Comparison of ENCODE assay signal across 26 cellular contexts in genomic region chr7:116273283-116273917, GRCh38.
DNase-seq lines count a peak whose midpoint lies in the region; ATAC-seq, FAIRE-seq and TF ChIP-seq lines count a peak whose summit lies in the region.
"Had no signal": no experiment of that assay in that cellular context is flagged by ENCODE, and none has a peak within 500 bp of the region (broad histone marks: within the 10 kb centered on the region; RNA-seq: fewer than 3 reads in every experiment).

No MANE protein-coding gene starts in this region.

- H3K36me3 ChIP-seq in endodermal cell (ENCODE audit: control insufficient read depth, insufficient read depth, low read length): no peaks in the 10 kb centered on the region
- H3K36me3 ChIP-seq in muscle layer of colon (ENCODE audit: insufficient read depth, low read length): no peaks in the 10 kb centered on the region
- H3K36me3 ChIP-seq in left ventricle myocardium inferior: no peaks in the 10 kb centered on the region
- H3K36me3 ChIP-seq: heart right ventricle, SJCRH30, stomach had no signal

- H3K9ac ChIP-seq in endodermal cell (ENCODE audit: extremely low read depth, low read length, poor library complexity, severe bottlenecking) (no peak overlapping the region), muscle layer of colon (ENCODE audit: low read length) (no peak overlapping the region)
- H3K9ac ChIP-seq: KMS-11, parathyroid adenoma had no signal

- H3K4me3 ChIP-seq in A549 (no peak overlapping the region), endodermal cell (ENCODE audit: low read length) (peak overlapping the region; percentile 25), muscle layer of colon (ENCODE audit: low read depth in 1 of 2, low read length in 2 of 2) (no peak overlapping the region), left ventricle myocardium inferior (no peak overlapping the region)
- H3K4me3 ChIP-seq: heart right ventricle, lung, SJCRH30, stomach had no signal

- peak; percentile 24 to 91 for DNase-seq in A549 (ENCODE audit: low read depth in 1 of 2, low spot score in 1 of 2)
- DNase-seq in HFFc6: no peak
- DNase-seq in endodermal cell: no peak
- no peak for DNase-seq in GM19239 (ENCODE audit: insufficient read length, low spot score)
- DNase-seq in left ventricle myocardium inferior: no peak
- DNase-seq in activated naive CD4-positive, alpha-beta T cell treated with anti-CD3 and anti-CD28 coated beads, Interleukin-2, amount 10 ng/mL, durations not matched to agents 7 days and 5 days: no peak
- no peak for DNase-seq in COLO829 (ENCODE audit: low spot score)
- DNase-seq: activated CD4-positive, alpha-beta memory T cell treated with anti-CD3 and anti-CD28 coated beads for 36 hours; activated naive CD4-positive, alpha-beta T cell treated with Interleukin-2 at 50 U/mL for 16 hours; activated T-cell treated with anti-CD3 and anti-CD28 coated beads, Interleukin-2, amount 50 U/mL, for 1 hour; DMS153; effector CD8-positive, alpha-beta T cell; heart right ventricle; natural killer cell; NCI-H1092 treated with DMSO at 0.1 percent for 48 hours; NCI-H510A treated with DMSO at 0.1 percent for 48 hours; SJCRH30; stimulated activated CD4-positive, alpha-beta T cell treated with anti-CD3 and anti-CD28 coated beads, Interleukin-2, amount 100 ng/mL, for 48 hours; stomach; T-helper 2 cell had no signal

- intact Hi-C loops in left ventricle myocardium inferior (cut with micrococcal nuclease): no loop called here

- TF ChIP-seq CTCF in A549 (IDR thresholded peaks at IDR 0.05) (no peak), HFFc6 (IDR thresholded peaks at IDR 0.05) (no peak), endodermal cell (conservative IDR thresholded peaks at IDR 0.05) (no peak), left ventricle myocardium inferior (IDR thresholded peaks at IDR 0.05; ENCODE audit: borderline replicate concordance) (no peak)

- H3K4me1 Mint-ChIP-seq in HFFc6 (ENCODE audit: low read depth): peaks cover 86% of the 10 kb centered on the region
- H3K4me1 Mint-ChIP-seq in endodermal cell: peaks cover 23% of the 10 kb centered on the region
- H3K4me1 Mint-ChIP-seq in activated naive CD4-positive, alpha-beta T cell treated with anti-CD3 and anti-CD28 coated beads, Interleukin-2, amount 10 ng/mL, durations not matched to agents 7 days and 5 days: no peaks in the 10 kb centered on the region
- H3K4me1 Mint-ChIP-seq: natural killer cell had no signal

- ATAC-seq in A549: peak; percentile 62 to 81; a peak in 5 of 6 replicates
- ATAC-seq: heart right ventricle, natural killer cell had no signal

- no peaks in the 10 kb centered on the region for H3K9me3 Mint-ChIP-seq in HFFc6
- H3K9me3 Mint-ChIP-seq in endodermal cell: no peaks in the 10 kb centered on the region
- no peaks in the 10 kb centered on the region for H3K9me3 Mint-ChIP-seq in activated naive CD4-positive, alpha-beta T cell treated with anti-CD3 and anti-CD28 coated beads, Interleukin-2, amount 10 ng/mL, durations not matched to agents 7 days and 5 days
- H3K9me3 Mint-ChIP-seq: activated CD4-positive, alpha-beta memory T cell treated with anti-CD3 and anti-CD28 coated beads for 36 hours; natural killer cell had no signal

- FAIRE-seq in A549 (lab: Jason Lieb, UNC): peak; percentile 92
- no peak for FAIRE-seq in GM19239 (lab: Jason Lieb, UNC)
- FAIRE-seq: GM12892 had no signal

- H3K4me3 Mint-ChIP-seq in HFFc6 (no peak overlapping the region; the same call in 1 of the 2 replicates), endodermal cell (no peak overlapping the region)
- no peak overlapping the region for H3K4me3 Mint-ChIP-seq in activated naive CD4-positive, alpha-beta T cell treated with anti-CD3 and anti-CD28 coated beads, Interleukin-2, amount 10 ng/mL, durations not matched to agents 7 days and 5 days
- H3K4me3 Mint-ChIP-seq: activated CD4-positive, alpha-beta memory T cell treated with anti-CD3 and anti-CD28 coated beads for 36 hours; natural killer cell had no signal

- H3K36me3 Mint-ChIP-seq in HFFc6 (ENCODE audit: low read depth) (peaks cover 26% of the 10 kb centered on the region), endodermal cell (ENCODE audit: low read depth) (no peaks in the 10 kb centered on the region)
- no peaks in the 10 kb centered on the region for H3K36me3 Mint-ChIP-seq in activated naive CD4-positive, alpha-beta T cell treated with anti-CD3 and anti-CD28 coated beads, Interleukin-2, amount 10 ng/mL, durations not matched to agents 7 days and 5 days
- H3K36me3 Mint-ChIP-seq: activated CD4-positive, alpha-beta memory T cell treated with anti-CD3 and anti-CD28 coated beads for 36 hours; natural killer cell had no signal

- CTCF ChIA-PET in A549 (lab: Yijun Ruan, JAX): interaction anchor here (1.2 to 3.9 kb wide), 4 partner anchors 14 to 316 kb away, joined by 5 to 22 read pairs (median 10); no protein-coding TSS in a partner anchor
- CTCF ChIA-PET in activated naive CD4-positive, alpha-beta T cell treated with anti-CD3 and anti-CD28 coated beads, Interleukin-2, amount 10 ng/mL, durations not matched to agents 7 days and 5 days (lab: Charles Lee): interaction anchor here (0.5 kb wide), 1 partner anchor 68 kb away, joined by 3 read pairs; no protein-coding TSS in a partner anchor

- H3K27ac Mint-ChIP-seq in HFFc6: peak overlapping the region; percentile 59
- peak overlapping the region; percentile 71 for H3K27ac Mint-ChIP-seq in endodermal cell
- no peak overlapping the region for H3K27ac Mint-ChIP-seq in activated naive CD4-positive, alpha-beta T cell treated with anti-CD3 and anti-CD28 coated beads, Interleukin-2, amount 10 ng/mL, durations not matched to agents 7 days and 5 days
- H3K27ac Mint-ChIP-seq: activated CD4-positive, alpha-beta memory T cell treated with anti-CD3 and anti-CD28 coated beads for 36 hours; natural killer cell had no signal

- no peaks in the 10 kb centered on the region for H3K27me3 Mint-ChIP-seq in HFFc6 (ENCODE audit: insufficient read depth)
- H3K27me3 Mint-ChIP-seq in endodermal cell (ENCODE audit: insufficient read depth): no peaks in the 10 kb centered on the region
- H3K27me3 Mint-ChIP-seq in activated naive CD4-positive, alpha-beta T cell treated with anti-CD3 and anti-CD28 coated beads, Interleukin-2, amount 10 ng/mL, durations not matched to agents 7 days and 5 days: peaks cover 16% of the 10 kb centered on the region

- peaks cover 61% of the 10 kb centered on the region for H3K4me1 ChIP-seq in A549
- no peaks in the 10 kb centered on the region for H3K4me1 ChIP-seq in endodermal cell (ENCODE audit: control insufficient read depth, insufficient read depth, low read length)
- peaks cover 42% of the 10 kb centered on the region for H3K4me1 ChIP-seq in muscle layer of colon (ENCODE audit: insufficient read depth, low read length)
- peaks cover 54% of the 10 kb centered on the region for H3K4me1 ChIP-seq in left ventricle myocardium inferior
- H3K4me1 ChIP-seq: parathyroid adenoma had no signal

- H3K27me3 ChIP-seq in endodermal cell (ENCODE audit: control insufficient read depth, insufficient read depth, low read length, poor library complexity, severe bottlenecking) (no peaks in the 10 kb centered on the region), muscle layer of colon (ENCODE audit: control insufficient read depth in 1 of 2, insufficient read depth in 2 of 2, low read length in 2 of 2) (no peaks in the 10 kb centered on the region), left ventricle myocardium inferior (ENCODE audit: low read depth) (no peaks in the 10 kb centered on the region)
- H3K27me3 ChIP-seq: heart right ventricle, SJCRH30, stomach had no signal

- H3K9me3 ChIP-seq in A549 (peaks cover 13% of the 10 kb centered on the region; the same call in 1 of the 3 replicates), endodermal cell (ENCODE audit: control insufficient read depth, low read length) (no peaks in the 10 kb centered on the region), muscle layer of colon (ENCODE audit: low read length) (no peaks in the 10 kb centered on the region), left ventricle myocardium inferior (replicated peaks) (no peaks in the 10 kb centered on the region)
- H3K9me3 ChIP-seq: heart right ventricle, SJCRH30, stomach had no signal

- TF ChIP-seq RAD21 in A549 (conservative IDR thresholded peaks at IDR 0.05 in 1 of 2, IDR thresholded peaks at IDR 0.05 in 1 of 2): peak in 1 of 2 experiments; percentile 38; a peak in 3 of 5 replicates

- WGBS in A549 (ENCODE audit: missing lambda C conversion rate): 2% methylated on average over 4 of the region's 4 CpGs
- WGBS in endodermal cell (ENCODE audit: insufficient coverage in 1 of 2, insufficient read length in 1 of 2), 2 experiments: 48 to 67% methylated on average over 1 to 4 of the region's 4 CpGs

- POLR2A ChIA-PET in A549 (lab: Yijun Ruan, JAX): interaction anchor here (1.5 to 3.5 kb wide), 3 partner anchors 192 to 253 kb away, joined by 4 to 28 read pairs (median 4); no protein-coding TSS in a partner anchor

- no peak for TF ChIP-seq POLR2A in A549 (IDR thresholded peaks at IDR 0.05; ENCODE audit: low read length)

- H3K4me2 ChIP-seq in A549: peak overlapping the region; percentile 82
- H3K4me2 ChIP-seq: KMS-11 had no signal

- peak; percentile 84 to 86; a peak in 4 of 5 replicates for TF ChIP-seq EP300 in A549 (IDR thresholded peaks at IDR 0.05)

- peak overlapping the region; percentile 90 to 91 for H3K27ac ChIP-seq in A549
- H3K27ac ChIP-seq in endodermal cell (ENCODE audit: low read depth, low read length): no peak overlapping the region
- peak overlapping the region; percentile 46 for H3K27ac ChIP-seq in muscle layer of colon (ENCODE audit: low read depth, low read length)
- H3K27ac ChIP-seq in left ventricle myocardium inferior (replicated peaks): no peak overlapping the region
- H3K27ac ChIP-seq: C4-2B, KMS-11, parathyroid adenoma had no signal

TF ChIP-seq in A549, 52 proteins besides CTCF, POLR2A, EP300 and RAD21 (continues in another document):
- TF ChIP-seq SMC3 (IDR thresholded peaks at IDR 0.05) (no peak; the same call in 2 of the 3 replicates), TFCP2L1 (CRISPR knock-in tag; IDR thresholded peaks at IDR 0.05) (no peak), BCL3 (IDR thresholded peaks at IDR 0.05) (peak; percentile 57; the same call in 1 of the 3 replicates), FOXS1 (CRISPR knock-in tag; IDR thresholded peaks at IDR 0.05) (peak; percentile 63; the same call in 1 of the 2 replicates)

Comparison
In these comparisons a context has a peak if more than half of its experiments do, and no peak if none do; other contexts are left out.
1. DNase-seq: peak in A549 (2 of 2); none in HFFc6 (single experiment), endodermal cell (single experiment), GM19239 (single experiment), left ventricle myocardium inferior (single experiment), activated naive CD4-positive, alpha-beta T cell treated with anti-CD3 and anti-CD28 coated beads, Interleukin-2, amount 10 ng/mL, durations not matched to agents 7 days and 5 days (single experiment) and COLO829 (single experiment).
2. H3K27ac ChIP-seq: peak in A549 (2 of 2) and muscle layer of colon (single experiment); none in endodermal cell (single experiment) and left ventricle myocardium inferior (single experiment).